Comparison of ENCODE assay signal across 25 cellular contexts in the genomic region with DNA sequence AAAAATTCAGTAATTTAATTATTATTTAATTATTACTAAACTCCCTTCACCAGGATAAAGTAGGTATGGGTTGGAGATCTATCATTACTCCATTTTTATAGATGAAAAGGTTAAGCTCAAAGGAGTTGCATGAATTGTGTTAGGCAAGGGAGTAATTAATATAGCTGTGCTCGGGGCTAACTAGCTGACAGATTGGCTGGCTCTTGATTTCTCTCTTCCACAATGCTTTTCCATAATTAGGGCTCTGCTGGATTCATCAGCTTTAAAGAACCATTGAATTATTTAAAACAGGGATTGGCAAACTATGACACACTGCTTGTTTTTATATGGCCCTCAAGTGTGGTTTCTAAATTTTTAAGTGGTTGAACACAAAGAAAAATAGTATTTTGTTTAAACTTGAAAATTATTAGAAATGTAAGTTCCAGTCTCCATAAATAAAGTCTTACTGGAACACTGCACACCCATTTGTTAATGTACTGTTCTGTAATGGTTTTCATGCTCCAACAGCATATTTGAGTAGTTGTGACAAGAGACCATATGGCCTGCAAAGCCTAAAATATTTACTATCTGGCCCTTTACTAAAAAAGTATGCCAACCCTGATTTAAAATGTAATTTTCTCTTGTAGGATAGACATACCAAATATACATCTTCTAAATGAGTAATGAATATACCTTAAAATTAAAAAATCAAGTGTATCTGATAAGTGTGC.
"Had no signal": no experiment of that assay in that cellular context is flagged by ENCODE, and none has a peak within 500 bp of the region (broad histone marks: within the 10 kb centered on the region; RNA-seq: fewer than 3 reads in every experiment).

No MANE protein-coding gene starts in this region.

- DNase-seq: activated CD4-positive, alpha-beta T cell treated with anti-CD3 and anti-CD28 coated beads for 48 hours; activated CD4-positive, alpha-beta T cell treated with anti-CD3 and anti-CD28 coated beads, Interleukin-2, amount 50 U/mL, for 48 hours; activated CD8-positive, alpha-beta memory T cell treated with anti-CD3 and anti-CD28 coated beads for 24 hours; activated effector memory CD4-positive, alpha-beta T cell treated with anti-CD3 and anti-CD28 coated beads, Interleukin-2, amount 50 U/mL, for 16 hours; activated naive CD4-positive, alpha-beta T cell treated with anti-CD3 and anti-CD28 coated beads for 36 hours; activated naive CD8-positive, alpha-beta T cell treated with anti-CD3 and anti-CD28 coated beads for 36 hours; adrenal gland; aorta; body of pancreas; endodermal cell; foreskin fibroblast; head of caudate nucleus; hippocampal formation; kidney; naive B cell; nephron progenitor cell; pancreas; psoas muscle; stimulated activated CD4-positive, alpha-beta T cell treated with anti-CD3 and anti-CD28 coated beads, Interleukin-15, amount 100 ng/mL, for 24 hours; stimulated activated CD4-positive, alpha-beta T cell treated with anti-CD3 and anti-CD28 coated beads, Interleukin-2, amount 100 ng/mL, for 24 hours; stimulated activated naive CD4-positive, alpha-beta T cell; T-helper 9 cell; tibial artery; upper lobe of right lung; WERI-Rb-1 had no signal

- FAIRE-seq: kidney, pancreas had no signal
